ENCODE assay signal across 8 cellular contexts in the genomic region with DNA sequence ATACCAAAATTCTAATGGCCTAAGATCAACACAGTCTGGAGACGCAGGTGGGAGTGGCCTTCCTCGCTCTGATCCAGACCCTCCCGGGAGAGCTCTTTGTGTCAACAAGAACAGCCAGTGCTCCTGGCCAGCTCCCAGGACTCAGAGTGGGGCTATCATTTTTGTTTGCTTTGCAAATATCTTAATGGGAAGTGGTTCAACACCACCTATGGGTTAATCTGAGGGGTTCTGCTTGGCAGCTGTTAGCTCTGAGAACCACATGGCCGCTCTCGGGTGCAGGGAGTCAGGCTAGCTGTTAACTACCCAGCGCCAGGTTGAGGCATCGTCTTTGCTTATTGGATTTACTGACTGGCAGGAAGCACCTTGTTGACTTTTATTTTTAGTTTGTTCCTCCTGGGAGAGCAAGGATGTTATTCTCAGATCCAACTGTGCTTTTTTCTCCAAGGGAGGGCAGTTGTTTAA.
DNase-seq lines count a peak whose midpoint lies in the region; ATAC-seq lines count a peak whose summit lies in the region.

No MANE protein-coding gene starts in this region.

- H2AK5ac ChIP-seq in mesenchymal stem cell (ENCODE audit: low read length, severe bottlenecking), result no peak overlapping the region

- peak overlapping the region in 1 of 2 experiments; percentile 45 for H3K4me3 ChIP-seq in mesenchymal stem cell (ENCODE audit: insufficient read depth in 1 of 2, low read depth in 1 of 2, low read length in 2 of 2)

- H3K9ac ChIP-seq in mesenchymal stem cell (ENCODE audit: low read length), result no peak overlapping the region

- no peak overlapping the region for H2AFZ ChIP-seq in mesenchymal stem cell (ENCODE audit: low read depth, low read length)

- H2BK5ac ChIP-seq in mesenchymal stem cell (ENCODE audit: low read depth, low read length, poor library complexity, severe bottlenecking), result no peak overlapping the region

- peak; percentile 98 for DNase-seq in DMS 273 (lab: John Stamatoyannopoulos, UW; ENCODE audit: unreplicated experiment)
- DNase-seq in NCI-H2107 (lab: John Stamatoyannopoulos, UW), result peak; percentile 86
- peak; percentile 41 for DNase-seq in cerebellar cortex (ENCODE audit: low spot score)
- peak; percentile 63 for DNase-seq in mesenchymal stem cell
- no peak for DNase-seq in activated CD4-positive, alpha-beta T cell treated with anti-CD3 and anti-CD28 coated beads for 1 hour
- DNase-seq in T-helper 17 cell, result no peak
- DNase-seq in activated CD4-positive, alpha-beta memory T cell treated with anti-CD3 and anti-CD28 coated beads for 36 hours, result no peak
- no peak for DNase-seq in activated gamma-delta T cell (lab: John Stamatoyannopoulos, UW)

- no peaks in the 10 kb centered on the region for H3K27me3 ChIP-seq in mesenchymal stem cell (ENCODE audit: control insufficient read depth in 1 of 2, insufficient read depth in 1 of 2, low read length in 2 of 2)

- no peak overlapping the region for H3K27ac Mint-ChIP-seq in T-helper 17 cell
- H3K27ac Mint-ChIP-seq in activated CD4-positive, alpha-beta memory T cell treated with anti-CD3 and anti-CD28 coated beads for 36 hours, result no peak overlapping the region

- peak overlapping the region in 1 of 2 experiments; percentile 41 for H2BK12ac ChIP-seq in mesenchymal stem cell (ENCODE audit: low read length in 2 of 2)

- ATAC-seq in T-helper 17 cell, result no peak

- no peak overlapping the region for H3K23ac ChIP-seq in mesenchymal stem cell (ENCODE audit: low read length in 2 of 2)

- POLR2A ChIA-PET in activated CD4-positive, alpha-beta memory T cell treated with anti-CD3 and anti-CD28 coated beads for 36 hours (lab: Charles Lee), result no interaction called here

- H3K9me3 Mint-ChIP-seq in activated CD4-positive, alpha-beta memory T cell treated with anti-CD3 and anti-CD28 coated beads for 36 hours, result no peaks in the 10 kb centered on the region

- H4K91ac ChIP-seq in mesenchymal stem cell (ENCODE audit: low read length), result no peak overlapping the region

- H3K4me1 Mint-ChIP-seq in T-helper 17 cell, result no peaks in the 10 kb centered on the region
- H3K4me1 Mint-ChIP-seq in activated CD4-positive, alpha-beta memory T cell treated with anti-CD3 and anti-CD28 coated beads for 36 hours (ENCODE audit: low read depth), result no peaks in the 10 kb centered on the region

- no peak overlapping the region for H3K14ac ChIP-seq in mesenchymal stem cell (ENCODE audit: low read length in 2 of 2)

- intact Hi-C loops in activated CD4-positive, alpha-beta memory T cell treated with anti-CD3 and anti-CD28 coated beads for 36 hours (cut with micrococcal nuclease), result no loop called here

- H3K27ac ChIP-seq in mesenchymal stem cell (ENCODE audit: low read length, poor library complexity, severe bottlenecking), result peak overlapping the region; percentile 18

- H3K18ac ChIP-seq in mesenchymal stem cell (ENCODE audit: low read depth in 1 of 2, low read length in 2 of 2), result no peak overlapping the region

- H3K36me3 ChIP-seq in mesenchymal stem cell (ENCODE audit: control insufficient read depth in 1 of 2, insufficient read depth in 2 of 2, low read depth in 1 of 2, low read length in 2 of 2), result no peaks in the 10 kb centered on the region

- H2BK15ac ChIP-seq in mesenchymal stem cell (ENCODE audit: low read depth, poor library complexity, severe bottlenecking), result no peak overlapping the region

- peaks cover 66% of the 10 kb centered on the region for H3K27me3 Mint-ChIP-seq in T-helper 17 cell
- peaks cover 15% of the 10 kb centered on the region for H3K27me3 Mint-ChIP-seq in activated CD4-positive, alpha-beta memory T cell treated with anti-CD3 and anti-CD28 coated beads for 36 hours

- no peaks in the 10 kb centered on the region for H3K79me1 ChIP-seq in mesenchymal stem cell (replicated peaks; ENCODE audit: low read length, poor library complexity, severe bottlenecking)

- no peak overlapping the region for H4K8ac ChIP-seq in mesenchymal stem cell (ENCODE audit: low read length)

- peaks cover 2% of the 10 kb centered on the region for H3K36me3 Mint-ChIP-seq in T-helper 17 cell (ENCODE audit: low read depth)
- H3K36me3 Mint-ChIP-seq in activated CD4-positive, alpha-beta memory T cell treated with anti-CD3 and anti-CD28 coated beads for 36 hours, result no peaks in the 10 kb centered on the region

- peaks cover 3% of the 10 kb centered on the region for H3K4me1 ChIP-seq in mesenchymal stem cell (ENCODE audit: control insufficient read depth, insufficient read depth, low read depth, low read length)

- no peak overlapping the region for H3K4ac ChIP-seq in mesenchymal stem cell (ENCODE audit: low read depth in 1 of 2, low read length in 2 of 2)

- no peak overlapping the region for H2BK120ac ChIP-seq in mesenchymal stem cell (ENCODE audit: low read depth, low read length)

- WGBS in mesenchymal stem cell, result 24% methylated on average over 7 of the region's 7 CpGs

- H3K4me2 ChIP-seq in mesenchymal stem cell (ENCODE audit: low read length, poor library complexity, severe bottlenecking), result peak overlapping the region; percentile 48

- H3K9me3 ChIP-seq in mesenchymal stem cell (ENCODE audit: control insufficient read depth, low read length), result no peaks in the 10 kb centered on the region
- no peaks in the 10 kb centered on the region for H3K9me3 ChIP-seq in T-helper 17 cell (ENCODE audit: control insufficient read depth, low read length, poor library complexity, severe bottlenecking)

- no peak overlapping the region for H3K4me3 Mint-ChIP-seq in T-helper 17 cell
- no peak overlapping the region for H3K4me3 Mint-ChIP-seq in activated CD4-positive, alpha-beta memory T cell treated with anti-CD3 and anti-CD28 coated beads for 36 hours

- CTCF ChIA-PET in activated CD4-positive, alpha-beta memory T cell treated with anti-CD3 and anti-CD28 coated beads for 36 hours (lab: Charles Lee), result interaction anchor here (0.8 kb wide), 1 partner anchor 292 kb away, joined by 3 read pairs; no protein-coding TSS in a partner anchor

Comparison
In these comparisons a context has a peak if more than half of its experiments do, and no peak if none do; other contexts are left out.
1. DNase-seq: peak in DMS 273 (single experiment), NCI-H2107 (single experiment), cerebellar cortex (single experiment) and mesenchymal stem cell (single experiment); none in activated CD4-positive, alpha-beta T cell treated with anti-CD3 and anti-CD28 coated beads for 1 hour (single experiment), T-helper 17 cell (0 of 3), activated CD4-positive, alpha-beta memory T cell treated with anti-CD3 and anti-CD28 coated beads for 36 hours (single experiment) and activated gamma-delta T cell (single experiment).